33 cellular contexts compared by ENCODE assay signal in genomic region chrX:28039258-28039657, GRCh38. TPM values are rescaled to one million over a fixed set of nuclear protein-coding genes. Genes with fewer than 3 reads are reported as not detected.
"Had no signal": no experiment of that assay in that cellular context is flagged by ENCODE, and none has a peak within 500 bp of the region (broad histone marks: within the 10 kb centered on the region; RNA-seq: fewer than 3 reads in every experiment).

No MANE protein-coding gene starts in this region.

- H3K27me3 ChIP-seq: stomach, suprapubic skin, testis, thyroid gland, tibial artery, tibial nerve, transverse colon, upper lobe of left lung, upper lobe of right lung, uterus, vagina had no signal

- DNase-seq: stimulated activated CD4-positive, alpha-beta T cell treated with anti-CD3 and anti-CD28 coated beads, Interleukin-2, amount 100 ng/mL, for 48 hours; stimulated activated CD4-positive, alpha-beta T cell treated with anti-CD3 and anti-CD28 coated beads, Interleukin-4, amount 100 ng/mL, for 1 hour; stimulated activated CD4-positive, alpha-beta T cell treated with anti-CD3 and anti-CD28 coated beads, Interleukin-4, amount 100 ng/mL, for 24 hours; stimulated activated CD4-positive, alpha-beta T cell treated with anti-CD3 and anti-CD28 coated beads, Interleukin-4, amount 100 ng/mL, for 4 hours; stimulated activated CD8-positive, alpha-beta memory T cell treated with anti-CD3 and anti-CD28 coated beads, Interleukin-4, amount 100 ng/mL, for 48 hours; stimulated activated naive B cell treated with anti-CD40 and anti-IgM and Interleukin-4, amounts not matched to agents 10 μg/mL and 1 μg/mL and 100 μg/mL, for 72 hours; stimulated activated naive CD4-positive, alpha-beta T cell; stimulated activated naive CD4-positive, alpha-beta T cell treated with Interleukin-2 at 50 U/mL for 16 hours; stimulated activated naive CD8-positive, alpha-beta T cell treated with anti-CD3 and anti-CD28 coated beads, Interleukin-15, amount 100 ng/mL, for 72 hours; stimulated activated naive CD8-positive, alpha-beta T cell treated with anti-CD3 and anti-CD28 coated beads, Interleukin-15, Interleukin-2, amounts not matched to agents 100 U/mL and 50 U/mL, for 24 hours; stomach; substantia nigra; testis; thyroid gland; tibial artery; transverse colon; trophoblast cell; upper lobe of left lung; upper lobe of right lung; uterus had no signal

- H3K4me1 ChIP-seq: stomach, suprapubic skin, testis, thyroid gland, tibial artery, tibial nerve, transverse colon, upper lobe of left lung, upper lobe of right lung, uterus, vagina had no signal

- H3K36me3 Mint-ChIP-seq: stimulated activated effector memory CD8-positive, alpha-beta T cell treated with anti-CD3 and anti-CD28 coated beads, Interleukin-12 subunit alpha, Interleukin-12 subunit beta, amount 100 ng/mL, for 72 hours; stimulated activated memory B cell treated with anti-CD40 and anti-IgM and Interleukin-4, amounts not matched to agents 10 μg/mL and 1 μg/mL and 100 μg/mL, for 72 hours; stimulated activated naive B cell treated with anti-CD40 and anti-IgM and Interleukin-4, amounts not matched to agents 10 μg/mL and 1 μg/mL and 100 μg/mL, for 72 hours; type B pancreatic cell had no signal

- H3K4me3 Mint-ChIP-seq: stimulated activated effector memory CD8-positive, alpha-beta T cell treated with anti-CD3 and anti-CD28 coated beads, Interleukin-12 subunit alpha, Interleukin-12 subunit beta, amount 100 ng/mL, for 72 hours; stimulated activated memory B cell treated with anti-CD40 and anti-IgM and Interleukin-4, amounts not matched to agents 10 μg/mL and 1 μg/mL and 100 μg/mL, for 72 hours; stimulated activated naive B cell treated with anti-CD40 and anti-IgM and Interleukin-4, amounts not matched to agents 10 μg/mL and 1 μg/mL and 100 μg/mL, for 72 hours; stimulated activated naive CD8-positive, alpha-beta T cell treated with anti-CD3 and anti-CD28 coated beads, Interleukin-15, amount 100 ng/mL, for 72 hours; stimulated activated naive CD8-positive, alpha-beta T cell treated with anti-CD3 and anti-CD28 coated beads, Interleukin-15, Interleukin-2, amounts not matched to agents 100 ng/mL and 50 ng/mL, for 24 hours; type B pancreatic cell had no signal

- H3K9me3 ChIP-seq: suprapubic skin, testis, thoracic aorta, thyroid gland, transverse colon, upper lobe of left lung, upper lobe of right lung, uterus, vagina had no signal

- H3K27ac ChIP-seq: stomach, suprapubic skin, testis, thoracic aorta, thyroid gland, tibial artery, tibial nerve, transverse colon, upper lobe of left lung, upper lobe of right lung, uterus, vagina had no signal

- H3K9me3 Mint-ChIP-seq: stimulated activated naive CD8-positive, alpha-beta T cell treated with anti-CD3 and anti-CD28 coated beads, Interleukin-15, Interleukin-2, amounts not matched to agents 100 ng/mL and 50 ng/mL, for 24 hours had no signal

- H3K36me3 ChIP-seq: stomach, suprapubic skin, thoracic aorta, thyroid gland, tibial artery, tibial nerve, transverse colon, upper lobe of left lung, upper lobe of right lung, uterus, vagina had no signal

- H3K27ac Mint-ChIP-seq: stimulated activated effector memory CD8-positive, alpha-beta T cell treated with anti-CD3 and anti-CD28 coated beads, Interleukin-12 subunit alpha, Interleukin-12 subunit beta, amount 100 ng/mL, for 72 hours; stimulated activated memory B cell treated with anti-CD40 and anti-IgM and Interleukin-4, amounts not matched to agents 10 μg/mL and 1 μg/mL and 100 μg/mL, for 72 hours; stimulated activated naive B cell treated with anti-CD40 and anti-IgM and Interleukin-4, amounts not matched to agents 10 μg/mL and 1 μg/mL and 100 μg/mL, for 72 hours; stimulated activated naive CD8-positive, alpha-beta T cell treated with anti-CD3 and anti-CD28 coated beads, Interleukin-15, amount 100 ng/mL, for 72 hours; stimulated activated naive CD8-positive, alpha-beta T cell treated with anti-CD3 and anti-CD28 coated beads, Interleukin-15, Interleukin-2, amounts not matched to agents 100 ng/mL and 50 ng/mL, for 24 hours; type B pancreatic cell had no signal

- H3K4me3 ChIP-seq: stomach, suprapubic skin, testis, thoracic aorta, thyroid gland, tibial artery, tibial nerve, transverse colon, upper lobe of left lung, upper lobe of right lung, uterus, vagina had no signal

- ATAC-seq: stimulated activated effector memory CD8-positive, alpha-beta T cell treated with anti-CD3 and anti-CD28 coated beads, Interleukin-12 subunit alpha, Interleukin-12 subunit beta, amount 100 ng/mL, for 72 hours; stimulated activated memory B cell treated with anti-CD40 and anti-IgM and Interleukin-4, amounts not matched to agents 10 μg/mL and 1 μg/mL and 100 μg/mL, for 72 hours; stimulated activated naive B cell treated with anti-CD40 and anti-IgM and Interleukin-4, amounts not matched to agents 10 μg/mL and 1 μg/mL and 100 μg/mL, for 72 hours; stimulated activated naive CD8-positive, alpha-beta T cell treated with anti-CD3 and anti-CD28 coated beads, Interleukin-15, amount 100 ng/mL, for 72 hours; stimulated activated naive CD8-positive, alpha-beta T cell treated with anti-CD3 and anti-CD28 coated beads, Interleukin-15, Interleukin-2, amounts not matched to agents 100 U/mL and 50 U/mL, for 24 hours; upper lobe of right lung had no signal

- H3K27me3 Mint-ChIP-seq: stimulated activated memory B cell treated with anti-CD40 and anti-IgM and Interleukin-4, amounts not matched to agents 10 μg/mL and 1 μg/mL and 100 μg/mL, for 72 hours; stimulated activated naive B cell treated with anti-CD40 and anti-IgM and Interleukin-4, amounts not matched to agents 10 μg/mL and 1 μg/mL and 100 μg/mL, for 72 hours; stimulated activated naive CD8-positive, alpha-beta T cell treated with anti-CD3 and anti-CD28 coated beads, Interleukin-15, amount 100 ng/mL, for 72 hours; stimulated activated naive CD8-positive, alpha-beta T cell treated with anti-CD3 and anti-CD28 coated beads, Interleukin-15, Interleukin-2, amounts not matched to agents 100 ng/mL and 50 ng/mL, for 24 hours; type B pancreatic cell had no signal

- H3K4me1 Mint-ChIP-seq: stimulated activated effector memory CD8-positive, alpha-beta T cell treated with anti-CD3 and anti-CD28 coated beads, Interleukin-12 subunit alpha, Interleukin-12 subunit beta, amount 100 ng/mL, for 72 hours; stimulated activated memory B cell treated with anti-CD40 and anti-IgM and Interleukin-4, amounts not matched to agents 10 μg/mL and 1 μg/mL and 100 μg/mL, for 72 hours; stimulated activated naive B cell treated with anti-CD40 and anti-IgM and Interleukin-4, amounts not matched to agents 10 μg/mL and 1 μg/mL and 100 μg/mL, for 72 hours; stimulated activated naive CD8-positive, alpha-beta T cell treated with anti-CD3 and anti-CD28 coated beads, Interleukin-15, amount 100 ng/mL, for 72 hours had no signal

RNA-seq across cellular contexts. Expression of gene DCAF8L1, which starts 58.0 kb away (rescaled TPM):
- total RNA-seq: stomach, subcutaneous adipose tissue, suprapubic skin, temporal lobe, thoracic aorta, thyroid gland, tibial nerve, transverse colon, upper lobe of left lung, upper lobe of right lung, ureter, urinary bladder, uterus, vagina had no signal
- polyA plus RNA-seq: stomach, thymus, urinary bladder had no signal
